Comparison of ENCODE assay signal across 23 cellular contexts in the genomic region with DNA sequence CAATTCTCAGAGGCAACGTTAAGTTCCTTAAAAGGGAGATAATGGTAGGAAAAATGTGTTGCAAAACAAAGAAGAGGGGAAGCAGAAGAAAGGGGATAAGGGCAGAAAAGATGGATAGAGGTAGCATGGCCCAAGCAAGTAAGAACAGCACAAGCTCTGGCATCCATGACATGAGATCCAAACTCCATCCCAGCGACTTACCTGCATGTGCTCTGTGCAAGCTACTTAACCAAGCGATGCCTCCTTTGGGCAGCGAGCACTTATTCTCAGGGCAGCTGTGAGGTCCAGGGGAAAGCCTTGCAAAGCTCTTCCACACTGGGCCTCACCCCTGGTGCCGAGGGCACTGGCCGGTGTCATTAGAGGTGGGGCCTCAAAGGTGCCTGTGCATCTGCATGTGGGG.
"Had no signal": no experiment of that assay in that cellular context is flagged by ENCODE, and none has a peak within 500 bp of the region (broad histone marks: within the 10 kb centered on the region; RNA-seq: fewer than 3 reads in every experiment).

No MANE protein-coding gene starts in this region.

- DNase-seq: cortex of kidney; effector memory CD8-positive, alpha-beta T cell; foreskin fibroblast; gastrocnemius medialis; heart left ventricle; hippocampal formation; left lung; mesenchymal stem cell; natural killer cell; stimulated activated CD4-positive, alpha-beta T cell treated with anti-CD3 and anti-CD28 coated beads, Interleukin-12 subunit alpha, Interleukin-12 subunit beta, amount 100 ng/mL, for 4 hours; stimulated activated CD4-positive, alpha-beta T cell treated with anti-CD3 and anti-CD28 coated beads, Interleukin-1b, Interleukin-23, amount 100 ng/mL, for 48 hours; stimulated activated CD4-positive, alpha-beta T cell treated with anti-CD3 and anti-CD28 coated beads, Interleukin-4, amount 100 ng/mL, for 1 hour; stimulated activated naive CD4-positive, alpha-beta T cell treated with Interleukin-2 at 50 U/mL for 16 hours; stomach; transverse colon; upper lobe of right lung; uterus had no signal

- H3K4me1 ChIP-seq: gastrocnemius medialis, left lung, parathyroid adenoma, transverse colon, upper lobe of right lung, uterus had no signal

- H3K27ac ChIP-seq: gastrocnemius medialis, left lung, parathyroid adenoma, stomach, transverse colon, upper lobe of right lung had no signal

- ATAC-seq: effector memory CD8-positive, alpha-beta T cell; gastrocnemius medialis; left lung; natural killer cell; sciatic nerve; stimulated activated effector memory CD8-positive, alpha-beta T cell treated with anti-CD3 and anti-CD28 coated beads, Interleukin-12 subunit alpha, Interleukin-12 subunit beta, amount 100 ng/mL, for 72 hours had no signal

- H3K4me3 Mint-ChIP-seq: effector memory CD8-positive, alpha-beta T cell; natural killer cell; neural crest cell; stimulated activated effector memory CD8-positive, alpha-beta T cell treated with anti-CD3 and anti-CD28 coated beads, Interleukin-12 subunit alpha, Interleukin-12 subunit beta, amount 100 ng/mL, for 72 hours had no signal

- H3K27me3 Mint-ChIP-seq: effector memory CD8-positive, alpha-beta T cell had no signal

- H3K9me3 ChIP-seq: gastrocnemius medialis, heart left ventricle, left lung, stomach, transverse colon, upper lobe of right lung, uterus had no signal

- H3K4me1 Mint-ChIP-seq: natural killer cell had no signal

- H2AFZ ChIP-seq: parathyroid adenoma had no signal

- H3K27me3 ChIP-seq: gastrocnemius medialis, heart left ventricle, left lung, stomach, transverse colon, upper lobe of right lung, uterus had no signal

- H3K36me3 ChIP-seq: gastrocnemius medialis, heart left ventricle, left lung, transverse colon, upper lobe of right lung, uterus had no signal

- H3K79me2 ChIP-seq: parathyroid adenoma had no signal

- H3K36me3 Mint-ChIP-seq: natural killer cell; stimulated activated effector memory CD8-positive, alpha-beta T cell treated with anti-CD3 and anti-CD28 coated beads, Interleukin-12 subunit alpha, Interleukin-12 subunit beta, amount 100 ng/mL, for 72 hours had no signal

- H3K4me3 ChIP-seq: gastrocnemius medialis, heart left ventricle, left lung, smooth muscle cell, stomach, transverse colon, upper lobe of right lung, uterus had no signal

- H3K4me2 ChIP-seq: smooth muscle cell had no signal

- H3K9me3 Mint-ChIP-seq: effector memory CD8-positive, alpha-beta T cell; natural killer cell; neural crest cell; stimulated activated effector memory CD8-positive, alpha-beta T cell treated with anti-CD3 and anti-CD28 coated beads, Interleukin-12 subunit alpha, Interleukin-12 subunit beta, amount 100 ng/mL, for 72 hours had no signal

- H3K27ac Mint-ChIP-seq: effector memory CD8-positive, alpha-beta T cell; natural killer cell; progenitor cell of endocrine pancreas; stimulated activated effector memory CD8-positive, alpha-beta T cell treated with anti-CD3 and anti-CD28 coated beads, Interleukin-12 subunit alpha, Interleukin-12 subunit beta, amount 100 ng/mL, for 72 hours had no signal
